15 cellular contexts compared by ENCODE assay signal in genomic region chr11:76627541-76628082, GRCh38. TPM values are rescaled to one million over a fixed set of nuclear protein-coding genes. Genes with fewer than 3 reads are reported as not detected.
A peak's percentile ranks its signal among the peaks of the same experiment; 100 is the strongest.
DNase-seq lines count a peak whose midpoint lies in the region; ATAC-seq and TF ChIP-seq lines count a peak whose summit lies in the region.
"Had no signal": no experiment of that assay in that cellular context is flagged by ENCODE, and none has a peak within 500 bp of the region (broad histone marks: within the 10 kb centered on the region; RNA-seq: fewer than 3 reads in every experiment).

No MANE protein-coding gene starts in this region.

- peaks cover 48% of the 10 kb centered on the region for H3K4me1 Mint-ChIP-seq in T-helper 2 cell treated with Interferon-gamma antibody and Interleukin-4, amounts not matched to agents 5 μg/mL and 100 μg/mL, for 36 hours (ENCODE audit: low read depth)
- H3K4me1 Mint-ChIP-seq in IgD-negative memory B cell, result peaks cover 25 to 40% (median 35%) of the 10 kb centered on the region in 3 donors
- H3K4me1 Mint-ChIP-seq in activated T-helper 17 cell treated with anti-CD3 and anti-CD28 coated beads, Interleukin-2, amount 50 U/mL, for 72 hours, result peaks cover 23% of the 10 kb centered on the region

- H3K9me3 Mint-ChIP-seq in T-helper 2 cell treated with Interferon-gamma antibody and Interleukin-4, amounts not matched to agents 5 μg/mL and 100 μg/mL, for 36 hours, result peaks cover 16% of the 10 kb centered on the region
- H3K9me3 Mint-ChIP-seq in IgD-negative memory B cell, result peaks cover 0 to 7% (median 3%) of the 10 kb centered on the region in 3 donors
- peaks cover 6% of the 10 kb centered on the region for H3K9me3 Mint-ChIP-seq in activated T-helper 17 cell treated with anti-CD3 and anti-CD28 coated beads, Interleukin-2, amount 50 U/mL, for 72 hours

- peaks cover 0 to 4% (median 0%) of the 10 kb centered on the region in 4 donors for H3K9me3 ChIP-seq in sigmoid colon
- H3K9me3 ChIP-seq in HAP-1, result no peaks in the 10 kb centered on the region
- H3K9me3 ChIP-seq: ovary had no signal

- peak; percentile 12 for DNase-seq in T-helper 2 cell treated with Interferon-gamma antibody and Interleukin-4, amounts not matched to agents 5 μg/mL and 100 μg/mL, for 36 hours (ENCODE audit: low spot score)
- DNase-seq in T-helper 2 cell (no peak), sigmoid colon (peak; percentile 27), HAP-1 (ENCODE audit: low spot score in 2 of 2) (no peak), AG08395 (ENCODE audit: low spot score) (no peak), NCI-H82 treated with DMSO at 0.1 percent for 48 hours (lab: John Stamatoyannopoulos, UW; ENCODE audit: unreplicated experiment) (no peak)
- DNase-seq: kidney glomerular epithelial cell, NCI-H2029 treated with DMSO at 0.1 percent for 48 hours, NCI-H524 treated with DMSO at 0.1 percent for 48 hours, T-helper 17 cell had no signal

- 84 to 90% methylated on average over 10 of the region's 10 CpGs for WGBS in sigmoid colon, 2 donors

- H3K4me3 ChIP-seq in sigmoid colon (no peak overlapping the region), HAP-1 (no peak overlapping the region)
- H3K4me3 ChIP-seq: breast epithelium, ovary, skin epidermis had no signal

- H3K4me1 ChIP-seq in sigmoid colon, result peaks cover 0 to 27% (median 22%) of the 10 kb centered on the region in 4 donors
- no peaks in the 10 kb centered on the region for H3K4me1 ChIP-seq in HAP-1
- H3K4me1 ChIP-seq: breast epithelium had no signal

- intact Hi-C loops in sigmoid colon (cut with DNase I), result no loop called here

- H3K4me3 Mint-ChIP-seq in T-helper 2 cell treated with Interferon-gamma antibody and Interleukin-4, amounts not matched to agents 5 μg/mL and 100 μg/mL, for 36 hours, result peak overlapping the region; percentile 9
- H3K4me3 Mint-ChIP-seq in IgD-negative memory B cell, result peak overlapping the region; percentile 16 to 91 (median 84)
- H3K4me3 Mint-ChIP-seq in activated T-helper 17 cell treated with anti-CD3 and anti-CD28 coated beads, Interleukin-2, amount 50 U/mL, for 72 hours, result peak overlapping the region; percentile 35
- H3K4me3 Mint-ChIP-seq: T-helper 17 cell had no signal

- H3K27me3 ChIP-seq in sigmoid colon, result no peaks in the 10 kb centered on the region
- H3K27me3 ChIP-seq in HAP-1 (ENCODE audit: low read depth), result no peaks in the 10 kb centered on the region
- H3K27me3 ChIP-seq: breast epithelium, ovary had no signal

- H3K27me3 Mint-ChIP-seq in T-helper 2 cell treated with Interferon-gamma antibody and Interleukin-4, amounts not matched to agents 5 μg/mL and 100 μg/mL, for 36 hours (ENCODE audit: low read depth), result no peaks in the 10 kb centered on the region
- peaks cover 46% of the 10 kb centered on the region for H3K27me3 Mint-ChIP-seq in IgD-negative memory B cell
- peaks cover 3% of the 10 kb centered on the region for H3K27me3 Mint-ChIP-seq in activated T-helper 17 cell treated with anti-CD3 and anti-CD28 coated beads, Interleukin-2, amount 50 U/mL, for 72 hours

- no peak for ATAC-seq in activated T-helper 17 cell treated with anti-CD3 and anti-CD28 coated beads, Interleukin-2, amount 50 U/mL, for 72 hours (replicated peaks)

- peak overlapping the region; percentile 11 for H3K27ac Mint-ChIP-seq in T-helper 2 cell treated with Interferon-gamma antibody and Interleukin-4, amounts not matched to agents 5 μg/mL and 100 μg/mL, for 36 hours
- peak overlapping the region; percentile 88 to 98 (median 91) for H3K27ac Mint-ChIP-seq in IgD-negative memory B cell
- peak overlapping the region; percentile 8 for H3K27ac Mint-ChIP-seq in activated T-helper 17 cell treated with anti-CD3 and anti-CD28 coated beads, Interleukin-2, amount 50 U/mL, for 72 hours
- H3K27ac Mint-ChIP-seq: T-helper 17 cell had no signal

- TF ChIP-seq POLR2A in sigmoid colon (IDR thresholded peaks at IDR 0.05), result no peak

- no peak for TF ChIP-seq EP300 in sigmoid colon (IDR thresholded peaks at IDR 0.05)

- in situ Hi-C loops in HAP-1 (cut with MboI; ENCODE audit: low sequenced_read_pairs), result no loop called here

- no peak overlapping the region for H3K27ac ChIP-seq in sigmoid colon
- H3K27ac ChIP-seq: ovary had no signal

- H3K36me3 Mint-ChIP-seq in T-helper 2 cell treated with Interferon-gamma antibody and Interleukin-4, amounts not matched to agents 5 μg/mL and 100 μg/mL, for 36 hours (ENCODE audit: low read depth), result peaks cover 6% of the 10 kb centered on the region
- H3K36me3 Mint-ChIP-seq in IgD-negative memory B cell, result no peaks in the 10 kb centered on the region
- H3K36me3 Mint-ChIP-seq in activated T-helper 17 cell treated with anti-CD3 and anti-CD28 coated beads, Interleukin-2, amount 50 U/mL, for 72 hours (ENCODE audit: low read depth), result no peaks in the 10 kb centered on the region

- TF ChIP-seq CTCF in sigmoid colon (IDR thresholded peaks at IDR 0.05), result no peak

- H3K36me3 ChIP-seq in sigmoid colon (no peaks in the 10 kb centered on the region), HAP-1 (replicated peaks) (no peaks in the 10 kb centered on the region)
- H3K36me3 ChIP-seq: breast epithelium, ovary had no signal

RNA-seq across cellular contexts. Expression of gene LRRC32, which starts 42.9 kb away (rescaled TPM):
- polyA plus RNA-seq in IgD-negative memory B cell, result not detected
- total RNA-seq in activated T-helper 17 cell treated with anti-CD3 and anti-CD28 coated beads, Interleukin-2, amount 50 U/mL, for 72 hours, result 1 to 10 TPM; 4.5 to 5.6 TPM
- 10 to 100 TPM in 3 of 4 donors, 1 to 10 TPM in 1; 6.4 to 30.7 (median 16.2) TPM for total RNA-seq in sigmoid colon
- 10 to 100 TPM in 1 of 3 donors, 1 to 10 TPM in 1, under 1 TPM in 1; 0.69 to 18.3 (median 1.8) TPM for polyA plus RNA-seq in sigmoid colon

Comparison
In these comparisons a context has a peak if more than half of its experiments do, and no peak if none do; other contexts are left out.
1. DNase-seq: peak in T-helper 2 cell treated with Interferon-gamma antibody and Interleukin-4, amounts not matched to agents 5 μg/mL and 100 μg/mL, for 36 hours (single experiment) and sigmoid colon (single experiment); none in T-helper 2 cell (0 of 5), HAP-1 (0 of 2), AG08395 (single experiment) and NCI-H82 treated with DMSO at 0.1 percent for 48 hours (single experiment).
2. H3K27ac Mint-ChIP-seq: peak in every context shown above with its lines; median percentile 91 in IgD-negative memory B cell; 11 in T-helper 2 cell treated with Interferon-gamma antibody and Interleukin-4, amounts not matched to agents 5 μg/mL and 100 μg/mL, for 36 hours; 8 in activated T-helper 17 cell treated with anti-CD3 and anti-CD28 coated beads, Interleukin-2, amount 50 U/mL, for 72 hours.
3. H3K4me3 Mint-ChIP-seq: peak in every context shown above with its lines; median percentile 84 in IgD-negative memory B cell; 35 in activated T-helper 17 cell treated with anti-CD3 and anti-CD28 coated beads, Interleukin-2, amount 50 U/mL, for 72 hours; 9 in T-helper 2 cell treated with Interferon-gamma antibody and Interleukin-4, amounts not matched to agents 5 μg/mL and 100 μg/mL, for 36 hours.